ENCODE assay signal across 13 cellular contexts in the genomic region with DNA sequence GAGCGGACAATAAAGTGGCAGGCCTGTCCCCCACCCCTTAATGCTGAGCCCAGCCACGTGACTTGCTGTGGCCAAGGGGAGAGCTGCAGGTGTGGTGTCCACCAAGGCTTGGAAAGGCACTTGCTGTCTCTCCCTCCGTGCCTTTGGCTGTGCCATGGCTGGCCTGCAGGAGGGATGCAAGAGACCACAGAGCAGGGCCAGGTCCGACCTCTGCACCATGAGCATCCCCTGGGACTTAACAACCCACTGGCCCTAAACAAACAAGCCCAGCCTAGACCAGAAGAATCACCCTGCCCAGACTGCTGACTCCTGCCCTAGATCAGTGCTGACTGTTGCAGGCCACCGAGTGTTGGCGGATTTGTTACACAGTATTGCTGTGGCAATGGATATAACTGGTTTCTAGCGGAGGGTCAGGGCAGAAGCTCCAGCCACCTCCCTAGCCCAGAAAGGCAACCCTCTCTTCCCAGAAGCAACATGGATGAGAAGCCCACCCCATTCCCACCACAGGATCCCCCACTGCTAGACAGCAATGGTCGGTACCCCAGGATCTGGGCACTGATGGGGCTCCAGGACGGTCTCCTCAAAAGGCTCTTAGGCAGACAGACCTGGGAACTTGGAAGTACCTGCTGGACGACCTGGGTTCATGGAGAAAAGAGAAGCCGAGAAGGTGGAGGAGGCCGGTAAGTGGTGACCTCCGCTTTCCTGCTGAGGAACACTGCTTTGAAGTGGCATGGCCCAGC.
"Had no signal": no experiment of that assay in that cellular context is flagged by ENCODE, and none has a peak within 500 bp of the region (broad histone marks: within the 10 kb centered on the region; RNA-seq: fewer than 3 reads in every experiment).

No MANE protein-coding gene starts in this region.

- FAIRE-seq: endometrium, small intestine had no signal

- H3K4me3 ChIP-seq: esophagus muscularis mucosa, ovary, thyroid gland, uterus had no signal

- DNase-seq: activated CD4-positive, alpha-beta T cell treated with anti-CD3 and anti-CD28 coated beads for 4 hours; activated naive CD4-positive, alpha-beta T cell treated with anti-CD3 and anti-CD28 coated beads for 36 hours; mesenchymal stem cell; small intestine; T-cell; T1000; thyroid gland had no signal

- H3K27ac ChIP-seq: dorsolateral prefrontal cortex, esophagus muscularis mucosa, ovary, thyroid gland, uterus had no signal

- ATAC-seq: T-cell had no signal

- H3K4me1 ChIP-seq: uterus had no signal

- H3K9me3 Mint-ChIP-seq: activated naive CD4-positive, alpha-beta T cell treated with anti-CD3 and anti-CD28 coated beads for 36 hours; neural crest cell; T-cell had no signal

- H3K36me3 Mint-ChIP-seq: T-cell had no signal

- H3K4me3 Mint-ChIP-seq: activated naive CD4-positive, alpha-beta T cell treated with anti-CD3 and anti-CD28 coated beads for 36 hours; neural crest cell; T-cell had no signal

- H3K27me3 ChIP-seq: dorsolateral prefrontal cortex, esophagus muscularis mucosa, ovary, thyroid gland, uterus had no signal

- H3K9me3 ChIP-seq: esophagus muscularis mucosa, ovary, thyroid gland, uterus had no signal

- H3K27ac Mint-ChIP-seq: activated naive CD4-positive, alpha-beta T cell treated with anti-CD3 and anti-CD28 coated beads for 36 hours; T-cell had no signal

- H3K36me3 ChIP-seq: ovary, uterus had no signal
